Comparison of ENCODE assay signal across 25 cellular contexts in the genomic region with DNA sequence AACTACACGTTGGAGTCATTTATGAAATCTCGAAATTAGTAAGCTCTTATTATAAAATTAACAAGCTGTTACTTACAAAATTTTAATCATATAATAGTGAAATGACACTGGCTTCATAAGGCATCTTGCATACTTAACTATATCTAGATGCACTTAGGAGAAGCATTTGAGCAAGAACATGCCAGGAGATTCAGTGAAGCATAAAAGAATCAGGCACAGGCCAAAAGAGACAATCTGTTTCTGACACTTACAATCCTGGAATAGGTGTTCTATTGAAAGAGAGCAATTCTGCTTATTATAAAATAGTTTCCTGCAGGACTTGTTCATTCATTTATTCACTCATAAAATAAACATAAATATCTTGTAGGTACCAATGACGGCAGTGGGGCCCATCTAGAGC.
"Had no signal": no experiment of that assay in that cellular context is flagged by ENCODE, and none has a peak within 500 bp of the region (broad histone marks: within the 10 kb centered on the region; RNA-seq: fewer than 3 reads in every experiment).

No MANE protein-coding gene starts in this region.

- H3K27ac Mint-ChIP-seq: activated CD4-positive, alpha-beta memory T cell treated with anti-CD3 and anti-CD28 coated beads for 36 hours; activated CD4-positive, alpha-beta T cell treated with anti-CD3 and anti-CD28 coated beads for 36 hours; activated CD4-positive, alpha-beta T cell treated with anti-CD3 and anti-CD28 coated beads, Interleukin-2, amount 10 ng/mL, durations not matched to agents 24 days and 14 days; activated CD8-positive, alpha-beta T cell treated with anti-CD3 and anti-CD28 coated beads, Interleukin-2, amount 10 ng/mL, durations not matched to agents 7 days and 5 days; activated naive CD4-positive, alpha-beta T cell treated with anti-CD3 and anti-CD28 coated beads, Interleukin-2, amount 10 ng/mL, durations not matched to agents 7 days and 5 days; activated naive CD4-positive, alpha-beta T cell treated with anti-CD3 and anti-CD28 coated beads, Interleukin-2, amount 50 U/mL, for 72 hours; activated naive CD8-positive, alpha-beta T cell treated with anti-CD3 and anti-CD28 coated beads, Interleukin-2, amount 10 ng/mL, durations not matched to agents 7 days and 5 days; activated T-cell treated with anti-CD3 and anti-CD28 coated beads, Interleukin-2, amount 50 U/mL, for 24 hours; activated T-cell treated with anti-CD3 and anti-CD28 coated beads, Interleukin-2, amount 50 U/mL, for 72 hours; T-helper 17 cell had no signal

- H3K4me1 Mint-ChIP-seq: activated CD4-positive, alpha-beta T cell treated with anti-CD3 and anti-CD28 coated beads for 36 hours; activated CD4-positive, alpha-beta T cell treated with anti-CD3 and anti-CD28 coated beads, Interleukin-2, amount 10 ng/mL, durations not matched to agents 24 days and 14 days; activated naive CD4-positive, alpha-beta T cell treated with anti-CD3 and anti-CD28 coated beads, Interleukin-2, amount 10 ng/mL, durations not matched to agents 7 days and 5 days; activated naive CD8-positive, alpha-beta T cell treated with anti-CD3 and anti-CD28 coated beads, Interleukin-2, amount 10 ng/mL, durations not matched to agents 7 days and 5 days; central memory CD8-positive, alpha-beta T cell; T-helper 17 cell had no signal

- H3K4me3 ChIP-seq: colonic mucosa, esophagus squamous epithelium, gastroesophageal sphincter, heart right ventricle, hepatocyte had no signal

- H3K4me3 Mint-ChIP-seq: activated CD4-positive, alpha-beta memory T cell treated with anti-CD3 and anti-CD28 coated beads for 36 hours; activated CD4-positive, alpha-beta T cell treated with anti-CD3 and anti-CD28 coated beads for 36 hours; activated CD4-positive, alpha-beta T cell treated with anti-CD3 and anti-CD28 coated beads, Interleukin-2, amount 10 ng/mL, durations not matched to agents 24 days and 14 days; activated CD8-positive, alpha-beta T cell treated with anti-CD3 and anti-CD28 coated beads, Interleukin-2, amount 10 ng/mL, durations not matched to agents 7 days and 5 days; activated naive CD4-positive, alpha-beta T cell treated with anti-CD3 and anti-CD28 coated beads, Interleukin-2, amount 10 ng/mL, durations not matched to agents 7 days and 5 days; activated naive CD8-positive, alpha-beta T cell treated with anti-CD3 and anti-CD28 coated beads, Interleukin-2, amount 10 ng/mL, durations not matched to agents 7 days and 5 days; activated T-cell treated with anti-CD3 and anti-CD28 coated beads, Interleukin-2, amount 50 U/mL, for 24 hours; activated T-cell treated with anti-CD3 and anti-CD28 coated beads, Interleukin-2, amount 50 U/mL, for 72 hours; central memory CD8-positive, alpha-beta T cell; T-helper 17 cell had no signal

- H3K9me3 ChIP-seq: colonic mucosa, esophagus squamous epithelium, gastroesophageal sphincter, heart right ventricle had no signal

- H3K9me3 Mint-ChIP-seq: activated CD4-positive, alpha-beta T cell treated with anti-CD3 and anti-CD28 coated beads, Interleukin-2, amount 10 ng/mL, durations not matched to agents 24 days and 14 days; activated naive CD4-positive, alpha-beta T cell treated with anti-CD3 and anti-CD28 coated beads, Interleukin-2, amount 10 ng/mL, durations not matched to agents 7 days and 5 days had no signal

- H3K27me3 Mint-ChIP-seq: activated CD4-positive, alpha-beta memory T cell treated with anti-CD3 and anti-CD28 coated beads for 36 hours; activated CD4-positive, alpha-beta T cell treated with anti-CD3 and anti-CD28 coated beads for 36 hours; activated CD4-positive, alpha-beta T cell treated with anti-CD3 and anti-CD28 coated beads, Interleukin-2, amount 10 ng/mL, durations not matched to agents 24 days and 14 days; activated naive CD4-positive, alpha-beta T cell treated with anti-CD3 and anti-CD28 coated beads, Interleukin-2, amount 10 ng/mL, durations not matched to agents 7 days and 5 days; activated naive CD8-positive, alpha-beta T cell treated with anti-CD3 and anti-CD28 coated beads, Interleukin-2, amount 10 ng/mL, durations not matched to agents 7 days and 5 days; activated T-cell treated with anti-CD3 and anti-CD28 coated beads, Interleukin-2, amount 50 U/mL, for 24 hours; central memory CD8-positive, alpha-beta T cell; T-helper 17 cell had no signal

- DNase-seq: activated CD4-positive, alpha-beta memory T cell treated with anti-CD3 and anti-CD28 coated beads for 36 hours; activated CD4-positive, alpha-beta T cell treated with anti-CD3 and anti-CD28 coated beads for 36 hours; activated CD4-positive, CD25-positive, alpha-beta regulatory T cell; activated CD4-positive, CD25-positive, alpha-beta regulatory T cell treated with anti-CD3 and anti-CD28 coated beads, Interleukin-2, amount 50 U/mL, for 72 hours; activated CD8-positive, alpha-beta memory T cell treated with anti-CD3 and anti-CD28 coated beads, Interleukin-2, amount 50 U/mL, for 48 hours; activated CD8-positive, alpha-beta T cell treated with anti-CD3 and anti-CD28 coated beads, Interleukin-2, amount 10 ng/mL, durations not matched to agents 7 days and 5 days; activated gamma-delta T cell; activated naive CD4-positive, alpha-beta T cell; activated naive CD4-positive, alpha-beta T cell treated with anti-CD3 and anti-CD28 coated beads, Interleukin-2, amount 10 ng/mL, durations not matched to agents 7 days and 5 days; activated naive CD8-positive, alpha-beta T cell treated with anti-CD3 and anti-CD28 coated beads, Interleukin-2, amount 10 ng/mL, durations not matched to agents 7 days and 5 days; activated T-cell treated with anti-CD3 and anti-CD28 coated beads for 4 hours; activated T-cell treated with anti-CD3 and anti-CD28 coated beads, Interleukin-2, amount 50 U/mL, for 24 hours; colonic mucosa; effector CD8-positive, alpha-beta T cell; esophagus squamous epithelium; heart right ventricle; T-helper 17 cell had no signal

- H3K27ac ChIP-seq: brain microvascular endothelial cell, colonic mucosa, epithelial cell of prostate, esophagus squamous epithelium, gastroesophageal sphincter, heart right ventricle, hepatocyte had no signal

- H3K36me3 ChIP-seq: brain microvascular endothelial cell, colonic mucosa, esophagus squamous epithelium, gastroesophageal sphincter, heart right ventricle had no signal

- H3K36me3 Mint-ChIP-seq: activated CD4-positive, alpha-beta memory T cell treated with anti-CD3 and anti-CD28 coated beads for 36 hours; activated naive CD4-positive, alpha-beta T cell treated with anti-CD3 and anti-CD28 coated beads, Interleukin-2, amount 10 ng/mL, durations not matched to agents 7 days and 5 days; activated naive CD4-positive, alpha-beta T cell treated with anti-CD3 and anti-CD28 coated beads, Interleukin-2, amount 50 U/mL, for 72 hours; activated naive CD8-positive, alpha-beta T cell treated with anti-CD3 and anti-CD28 coated beads, Interleukin-2, amount 10 ng/mL, durations not matched to agents 7 days and 5 days had no signal
